ENCODE assay signal across 8 cellular contexts in genomic region chr13:97849305-97849704, GRCh38.
DNase-seq lines count a peak whose midpoint lies in the region; ATAC-seq and TF ChIP-seq lines count a peak whose summit lies in the region.

No MANE protein-coding gene starts in this region.

- H3K9ac ChIP-seq in endodermal cell (ENCODE audit: extremely low read depth, low read length, poor library complexity, severe bottlenecking): no peak overlapping the region

- peaks cover 18% of the 10 kb centered on the region for H3K9me3 ChIP-seq in endodermal cell (ENCODE audit: control insufficient read depth, low read length)

- POLR2A ChIA-PET in AG04449 (lab: Yijun Ruan, JAX): no interaction called here

- H3K27me3 ChIP-seq in endodermal cell (ENCODE audit: control insufficient read depth, insufficient read depth, low read length, poor library complexity, severe bottlenecking): peaks cover 38% of the 10 kb centered on the region

- no peaks in the 10 kb centered on the region for H3K4me1 ChIP-seq in endodermal cell (ENCODE audit: control insufficient read depth, insufficient read depth, low read length)

- no peak overlapping the region for H3K27ac Mint-ChIP-seq in endodermal cell
- no peak overlapping the region for H3K27ac Mint-ChIP-seq in activated naive CD8-positive, alpha-beta T cell treated with anti-CD3 and anti-CD28 coated beads for 36 hours

- H3K36me3 ChIP-seq in endodermal cell (ENCODE audit: control insufficient read depth, insufficient read depth, low read length): no peaks in the 10 kb centered on the region

- no peak overlapping the region for H3K4me3 ChIP-seq in AG04449 (ENCODE audit: low read depth, low read length)
- no peak overlapping the region for H3K4me3 ChIP-seq in endodermal cell (ENCODE audit: low read length)

- CTCF ChIA-PET in AG04449 (lab: Yijun Ruan, JAX): interaction anchor here (0.9 to 1.8 kb wide), 6 partner anchors 10 to 824 kb away, joined by 3 to 6 read pairs (median 4); no protein-coding TSS in a partner anchor

- H3K27me3 Mint-ChIP-seq in endodermal cell (ENCODE audit: insufficient read depth): peaks cover 45% of the 10 kb centered on the region
- H3K27me3 Mint-ChIP-seq in activated naive CD8-positive, alpha-beta T cell treated with anti-CD3 and anti-CD28 coated beads for 36 hours: peaks cover 13% of the 10 kb centered on the region

- no peak overlapping the region for H3K4me3 Mint-ChIP-seq in endodermal cell
- H3K4me3 Mint-ChIP-seq in activated naive CD8-positive, alpha-beta T cell treated with anti-CD3 and anti-CD28 coated beads for 36 hours: no peak overlapping the region

- no peak overlapping the region for H3K27ac ChIP-seq in endodermal cell (ENCODE audit: low read depth, low read length)

- peak; percentile 96 for ATAC-seq in GM18508 (IDR thresholded peaks at IDR 0.05; ENCODE audit: insufficient read depth, unreplicated experiment)
- ATAC-seq in HG02884 (IDR thresholded peaks at IDR 0.05; ENCODE audit: unreplicated experiment): peak; percentile 88
- no peak for ATAC-seq in HG03439 (IDR thresholded peaks at IDR 0.05; ENCODE audit: unreplicated experiment)

- no peaks in the 10 kb centered on the region for H3K4me1 Mint-ChIP-seq in endodermal cell
- peaks cover under 1% of the 10 kb centered on the region for H3K4me1 Mint-ChIP-seq in activated naive CD8-positive, alpha-beta T cell treated with anti-CD3 and anti-CD28 coated beads for 36 hours

- no peak for DNase-seq in AG04449 (ENCODE audit: low read depth, low spot score)
- DNase-seq in NCI-H2107 treated with DMSO at 0.1 percent for 48 hours (lab: John Stamatoyannopoulos, UW; ENCODE audit: unreplicated experiment): peak; percentile 86
- peak; percentile 62 for DNase-seq in endodermal cell
- no peak for DNase-seq in nucleus accumbens (lab: John Stamatoyannopoulos, UW)
- no peak for DNase-seq in activated naive CD8-positive, alpha-beta T cell treated with anti-CD3 and anti-CD28 coated beads for 36 hours

- peaks cover 25% of the 10 kb centered on the region for H3K9me3 Mint-ChIP-seq in endodermal cell
- no peaks in the 10 kb centered on the region for H3K9me3 Mint-ChIP-seq in activated naive CD8-positive, alpha-beta T cell treated with anti-CD3 and anti-CD28 coated beads for 36 hours

- WGBS in endodermal cell (ENCODE audit: insufficient coverage in 1 of 2, insufficient read length in 1 of 2), 2 experiments: 72 to 79% methylated on average over 3 to 4 of the region's 4 CpGs

- H3K36me3 Mint-ChIP-seq in endodermal cell (ENCODE audit: low read depth): no peaks in the 10 kb centered on the region
- no peaks in the 10 kb centered on the region for H3K36me3 Mint-ChIP-seq in activated naive CD8-positive, alpha-beta T cell treated with anti-CD3 and anti-CD28 coated beads for 36 hours

- peak; percentile 20 for TF ChIP-seq CTCF in AG04449 (IDR thresholded peaks at IDR 0.05; ENCODE audit: insufficient read depth, low read length, missing control alignments)
- TF ChIP-seq CTCF in endodermal cell (conservative IDR thresholded peaks at IDR 0.05): peak; percentile 80

Comparison
In these comparisons a context has a peak if more than half of its experiments do, and no peak if none do; other contexts are left out.
1. DNase-seq: peak in NCI-H2107 treated with DMSO at 0.1 percent for 48 hours (single experiment) and endodermal cell (single experiment); none in AG04449 (single experiment), nucleus accumbens (0 of 56) and activated naive CD8-positive, alpha-beta T cell treated with anti-CD3 and anti-CD28 coated beads for 36 hours (single experiment).